ENCODE assay signal across 1 cellular context in genomic region chr14:99552021-99552553, GRCh38.
TF ChIP-seq lines count a peak whose summit lies in the region.

No MANE protein-coding gene starts in this region.

TF ChIP-seq in HepG2, 621 proteins besides CTCF, POLR2A, EP300 and RAD21 (continued from another document):
- TF ChIP-seq PRPF4 (IDR thresholded peaks at IDR 0.05; ENCODE audit: low read depth, low read length, poor library complexity, severe bottlenecking) (no peak), ZFYVE20 (CRISPR knock-in tag; IDR thresholded peaks at IDR 0.05; ENCODE audit: borderline replicate concordance, low read depth) (no peak), GMEB2 (CRISPR knock-in tag; IDR thresholded peaks at IDR 0.05; ENCODE audit: low read depth) (no peak), GPBP1L1 (CRISPR knock-in tag; IDR thresholded peaks at IDR 0.05) (no peak), TSC22D2 (CRISPR knock-in tag; IDR thresholded peaks at IDR 0.05; ENCODE audit: borderline replicate concordance) (no peak), ZNF556 (CRISPR knock-in tag; IDR thresholded peaks at IDR 0.05; ENCODE audit: borderline replicate concordance) (no peak), IKZF1 (IDR thresholded peaks at IDR 0.05) (no peak), RXRA (CRISPR knock-in tag; IDR thresholded peaks at IDR 0.05) (no peak), GABPA (IDR thresholded peaks at IDR 0.05; ENCODE audit: low read depth, low read length) (no peak), GABPA (CRISPR knock-in tag; IDR thresholded peaks at IDR 0.05; ENCODE audit: low read depth) (no peak)
